ENCODE assay signal across 15 cellular contexts in the genomic region with DNA sequence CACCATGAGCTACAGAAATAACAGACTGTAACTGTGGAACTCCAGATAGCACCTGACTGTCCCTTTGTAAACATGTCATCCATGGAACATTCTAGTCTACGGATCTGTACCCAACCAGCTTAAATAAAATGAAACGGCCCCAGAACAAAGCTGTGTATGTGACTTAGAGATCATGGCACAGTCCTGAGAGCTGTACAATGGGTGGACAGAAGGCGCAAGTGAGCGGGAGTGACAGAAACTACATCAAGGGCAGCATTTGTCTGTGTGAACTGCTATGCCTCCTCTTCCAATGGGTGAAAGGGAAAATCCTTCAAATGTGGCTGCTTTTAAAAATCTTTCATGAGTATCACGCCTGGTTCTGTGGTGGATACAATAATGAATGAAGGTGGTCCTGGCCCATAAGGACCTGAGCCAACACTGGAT.
DNase-seq lines count a peak whose midpoint lies in the region; TF ChIP-seq lines count a peak whose summit lies in the region.
"Had no signal": no experiment of that assay in that cellular context is flagged by ENCODE, and none has a peak within 500 bp of the region (broad histone marks: within the 10 kb centered on the region; RNA-seq: fewer than 3 reads in every experiment).

No MANE protein-coding gene starts in this region.

- peaks cover 0 to 2% (median 0%) of the 10 kb centered on the region in 8 donors for H3K9me3 Mint-ChIP-seq in CD4-positive, alpha-beta memory T cell
- H3K9me3 Mint-ChIP-seq in activated T-helper 1 cell treated with anti-CD3 and anti-CD28 coated beads, Interleukin-12 subunit alpha, Interleukin-12 subunit beta, Interleukin-2, Interleukin-4 antibody, amounts not matched to agents 30 ng/mL and 10 ng/mL and 1 ng/mL, durations not matched to agents 14 hours and 24 hours and 36 hours, result no peaks in the 10 kb centered on the region

- H3K36me3 ChIP-seq in muscle layer of colon (ENCODE audit: insufficient read depth, low read length) (peaks cover 3% of the 10 kb centered on the region), thyroid gland (no peaks in the 10 kb centered on the region)
- H3K36me3 ChIP-seq in CD4-positive, alpha-beta memory T cell (ENCODE audit: insufficient read depth, low read length), result no peaks in the 10 kb centered on the region

- H3K36me3 Mint-ChIP-seq in CD4-positive, alpha-beta memory T cell, result no peaks in the 10 kb centered on the region
- no peaks in the 10 kb centered on the region for H3K36me3 Mint-ChIP-seq in activated T-helper 1 cell treated with anti-CD3 and anti-CD28 coated beads, Interleukin-12 subunit alpha, Interleukin-12 subunit beta, Interleukin-2, Interleukin-4 antibody, amounts not matched to agents 30 ng/mL and 10 ng/mL and 1 ng/mL, durations not matched to agents 14 hours and 24 hours and 36 hours (ENCODE audit: low read depth)
- H3K36me3 Mint-ChIP-seq: naive thymus-derived CD4-positive, alpha-beta T cell had no signal

- no peak overlapping the region for H3K4me3 Mint-ChIP-seq in CD4-positive, alpha-beta memory T cell
- no peak overlapping the region for H3K4me3 Mint-ChIP-seq in activated T-helper 1 cell treated with anti-CD3 and anti-CD28 coated beads, Interleukin-12 subunit alpha, Interleukin-12 subunit beta, Interleukin-2, Interleukin-4 antibody, amounts not matched to agents 30 ng/mL and 10 ng/mL and 1 ng/mL, durations not matched to agents 14 hours and 24 hours and 36 hours
- H3K4me3 Mint-ChIP-seq: naive thymus-derived CD4-positive, alpha-beta T cell had no signal

- H3K9me3 ChIP-seq in muscle layer of colon (ENCODE audit: low read length), result no peaks in the 10 kb centered on the region
- H3K9me3 ChIP-seq in CD4-positive, alpha-beta memory T cell (ENCODE audit: control insufficient read depth in 1 of 2, low read length in 2 of 2), result no peaks in the 10 kb centered on the region
- H3K9me3 ChIP-seq in thyroid gland, result no peaks in the 10 kb centered on the region

- H3K27me3 Mint-ChIP-seq in CD4-positive, alpha-beta memory T cell, result peaks cover 0 to 2% of the 10 kb centered on the region in 2 donors
- H3K27me3 Mint-ChIP-seq in activated T-helper 1 cell treated with anti-CD3 and anti-CD28 coated beads, Interleukin-12 subunit alpha, Interleukin-12 subunit beta, Interleukin-2, Interleukin-4 antibody, amounts not matched to agents 30 ng/mL and 10 ng/mL and 1 ng/mL, durations not matched to agents 14 hours and 24 hours and 36 hours (ENCODE audit: insufficient read depth), result no peaks in the 10 kb centered on the region

- peak overlapping the region; percentile 31 to 32 for H3K4me3 ChIP-seq in muscle layer of colon (ENCODE audit: low read depth in 1 of 2, low read length in 2 of 2)
- no peak overlapping the region for H3K4me3 ChIP-seq in CD4-positive, alpha-beta memory T cell (ENCODE audit: low read length in 2 of 2)
- H3K4me3 ChIP-seq in thyroid gland (replicated peaks in 1 of 3), result no peak overlapping the region

- H3K4me1 Mint-ChIP-seq in CD4-positive, alpha-beta memory T cell, result no peaks in the 10 kb centered on the region
- no peaks in the 10 kb centered on the region for H3K4me1 Mint-ChIP-seq in activated T-helper 1 cell treated with anti-CD3 and anti-CD28 coated beads, Interleukin-12 subunit alpha, Interleukin-12 subunit beta, Interleukin-2, Interleukin-4 antibody, amounts not matched to agents 30 ng/mL and 10 ng/mL and 1 ng/mL, durations not matched to agents 14 hours and 24 hours and 36 hours (ENCODE audit: low read depth)
- H3K4me1 Mint-ChIP-seq: naive thymus-derived CD4-positive, alpha-beta T cell had no signal

- 92 to 93% methylated on average over 5 of the region's 5 CpGs for WGBS in thyroid gland, 2 donors

- no peaks in the 10 kb centered on the region for H3K27me3 ChIP-seq in muscle layer of colon (ENCODE audit: control insufficient read depth in 1 of 2, insufficient read depth in 2 of 2, low read length in 2 of 2)
- no peaks in the 10 kb centered on the region for H3K27me3 ChIP-seq in CD4-positive, alpha-beta memory T cell (ENCODE audit: insufficient read depth, low read length)
- H3K27me3 ChIP-seq in thyroid gland, result no peaks in the 10 kb centered on the region

- TF ChIP-seq POLR2A in thyroid gland (IDR thresholded peaks at IDR 0.05), result no peak

- POLR2A ChIA-PET in CD4-positive, alpha-beta memory T cell (lab: Charles Lee; ENCODE audit: partially characterized antibody), result no interaction called here

- intact Hi-C loops in CD4-positive, alpha-beta memory T cell (cut with micrococcal nuclease), result no loop called here
- intact Hi-C loops in thyroid gland (cut with DNase I), result no loop called here
- intact Hi-C loops in activated T-helper 1 cell treated with anti-CD3 and anti-CD28 coated beads, Interleukin-12 subunit alpha, Interleukin-12 subunit beta, Interleukin-2, Interleukin-4 antibody, amounts not matched to agents 30 ng/mL and 10 ng/mL and 1 ng/mL, durations not matched to agents 14 hours and 24 hours and 36 hours (cut with micrococcal nuclease), result no loop called here

- H3K27ac ChIP-seq in 22Rv1 (peak overlapping the region; percentile 56), muscle layer of colon (ENCODE audit: low read depth, low read length) (peak overlapping the region; percentile 29), thyroid gland (no peak overlapping the region)
- no peak overlapping the region for H3K27ac ChIP-seq in CD4-positive, alpha-beta memory T cell (ENCODE audit: low read depth, low read length)

- CTCF ChIA-PET in CD4-positive, alpha-beta memory T cell (lab: Charles Lee; ENCODE audit: partially characterized antibody), result no interaction called here

- no peak overlapping the region for H3K27ac Mint-ChIP-seq in CD4-positive, alpha-beta memory T cell
- H3K27ac Mint-ChIP-seq in activated T-helper 1 cell treated with anti-CD3 and anti-CD28 coated beads, Interleukin-12 subunit alpha, Interleukin-12 subunit beta, Interleukin-2, Interleukin-4 antibody, amounts not matched to agents 30 ng/mL and 10 ng/mL and 1 ng/mL, durations not matched to agents 14 hours and 24 hours and 36 hours, result no peak overlapping the region
- H3K27ac Mint-ChIP-seq: naive thymus-derived CD4-positive, alpha-beta T cell had no signal

- H3K4me1 ChIP-seq in muscle layer of colon (ENCODE audit: insufficient read depth, low read length), result peaks cover 4% of the 10 kb centered on the region
- H3K4me1 ChIP-seq in CD4-positive, alpha-beta memory T cell (ENCODE audit: insufficient read depth, low read length), result no peaks in the 10 kb centered on the region
- no peaks in the 10 kb centered on the region for H3K4me1 ChIP-seq in thyroid gland

- DNase-seq in NCI-H1092 (lab: John Stamatoyannopoulos, UW) (peak; percentile 54), cerebellum (ENCODE audit: low spot score) (peak; percentile 33), D341Med (ENCODE audit: low spot score) (no peak), thyroid gland (no peak)
- no peak for DNase-seq in CD4-positive, alpha-beta memory T cell
- DNase-seq in activated T-helper 1 cell treated with anti-CD3 and anti-CD28 coated beads, Interleukin-12 subunit alpha, Interleukin-12 subunit beta, Interleukin-2, Interleukin-4 antibody, amounts not matched to agents 30 ng/mL and 10 ng/mL and 1 ng/mL, durations not matched to agents 14 hours and 24 hours and 36 hours (ENCODE audit: low spot score), result no peak
- DNase-seq: activated CD4-positive, alpha-beta T cell treated with anti-CD3 and anti-CD28 coated beads, Interleukin-2, amount 50 U/mL, for 1 hour; activated naive CD4-positive, alpha-beta T cell treated with anti-CD3 and anti-CD28 coated beads, Interleukin-2, amount 50 U/mL, for 16 hours; GOT3; naive thymus-derived CD4-positive, alpha-beta T cell; NCI-H2227 treated with DMSO at 0.1 percent for 48 hours; stimulated activated naive CD4-positive, alpha-beta T cell treated with Interleukin-2 at 50 U/mL for 16 hours; SW 1271 had no signal

- TF ChIP-seq CTCF in 22Rv1 (IDR thresholded peaks at IDR 0.05) (no peak), thyroid gland (IDR thresholded peaks at IDR 0.05) (no peak)

- H3K9ac ChIP-seq in muscle layer of colon (ENCODE audit: low read length), result no peak overlapping the region

Comparison
In these comparisons a context has a peak if more than half of its experiments do, and no peak if none do; other contexts are left out.
1. H3K27ac ChIP-seq: peak in 22Rv1 (single experiment) and muscle layer of colon (single experiment); none in CD4-positive, alpha-beta memory T cell (single experiment) and thyroid gland (0 of 3).
2. DNase-seq: peak in NCI-H1092 (single experiment) and cerebellum (single experiment); none in CD4-positive, alpha-beta memory T cell (0 of 5), D341Med (single experiment), thyroid gland (0 of 2) and activated T-helper 1 cell treated with anti-CD3 and anti-CD28 coated beads, Interleukin-12 subunit alpha, Interleukin-12 subunit beta, Interleukin-2, Interleukin-4 antibody, amounts not matched to agents 30 ng/mL and 10 ng/mL and 1 ng/mL, durations not matched to agents 14 hours and 24 hours and 36 hours (single experiment).
3. H3K4me3 ChIP-seq: peak in muscle layer of colon (2 of 2); none in CD4-positive, alpha-beta memory T cell (0 of 2) and thyroid gland (0 of 3).